In the genomic region with DNA sequence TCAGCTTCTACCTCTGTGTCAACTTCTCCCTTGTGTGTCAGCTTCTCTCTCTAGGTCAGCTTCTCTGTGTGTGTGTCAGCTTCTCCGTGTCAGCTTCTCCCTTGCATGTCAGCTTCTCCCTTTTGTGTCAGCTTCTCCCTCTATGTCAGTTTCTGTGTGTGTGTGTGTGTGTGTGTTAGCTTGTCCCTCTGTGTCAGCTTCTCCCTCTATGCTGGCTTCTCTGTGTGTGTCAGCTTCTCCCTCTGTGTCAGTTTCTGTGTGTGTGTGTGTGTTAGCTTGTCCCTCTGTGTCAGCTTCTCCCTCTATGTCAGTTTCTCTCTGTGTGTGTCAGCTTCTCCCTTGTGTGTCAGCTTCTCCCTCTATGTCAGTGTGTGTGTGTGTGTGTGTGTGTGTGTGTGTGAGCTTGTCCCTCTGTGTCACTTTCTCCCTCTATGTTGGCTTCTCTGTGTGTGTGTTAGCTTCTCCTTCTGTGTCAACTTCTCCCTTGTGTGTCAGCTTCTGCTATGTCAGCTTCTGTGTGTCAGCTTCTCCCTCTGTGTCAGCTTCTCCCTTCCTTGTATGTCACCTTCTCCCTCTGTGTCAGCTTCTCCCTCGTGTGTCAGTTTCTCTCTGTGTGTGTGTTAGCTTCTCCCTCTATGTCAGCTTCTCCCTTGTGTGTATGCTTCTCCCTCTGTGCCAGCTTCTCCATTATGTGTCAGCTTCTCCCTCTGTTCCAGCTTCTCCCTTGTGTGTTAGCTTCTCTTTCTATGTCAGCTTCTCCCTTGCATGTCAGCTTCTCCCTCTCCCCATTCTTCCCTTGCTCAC, we compare ENCODE assay signal across 19 cellular contexts. TPM values are rescaled to one million over a fixed set of nuclear protein-coding genes. Genes with fewer than 3 reads are reported as not detected.
"Had no signal": no experiment of that assay in that cellular context is flagged by ENCODE, and none has a peak within 500 bp of the region (broad histone marks: within the 10 kb centered on the region; RNA-seq: fewer than 3 reads in every experiment).

No MANE protein-coding gene starts in this region.

- H3K4me1 Mint-ChIP-seq: neural crest cell had no signal

- H3K4me3 ChIP-seq: cardiac muscle cell, lung had no signal

- H3K27ac ChIP-seq: cardiac muscle cell, foreskin keratinocyte, WERI-Rb-1 had no signal

- H3K27me3 ChIP-seq: cardiac muscle cell had no signal

- DNase-seq: activated CD4-positive, alpha-beta T cell treated with anti-CD3 and anti-CD28 coated beads for 1 hour; activated CD4-positive, alpha-beta T cell treated with anti-CD3 and anti-CD28 coated beads, Interleukin-2, amount 50 U/mL, for 48 hours; activated naive CD8-positive, alpha-beta T cell treated with anti-CD3 and anti-CD28 coated beads for 36 hours; amniotic stem cell; effector memory CD8-positive, alpha-beta T cell; foreskin keratinocyte; head of caudate nucleus; stimulated activated naive B cell treated with anti-CD40 and anti-IgM and Interleukin-4, amounts not matched to agents 10 μg/mL and 1 μg/mL and 100 μg/mL, for 72 hours; SW 1271; WERI-Rb-1 had no signal

- H3K27ac Mint-ChIP-seq: activated naive CD8-positive, alpha-beta T cell treated with anti-CD3 and anti-CD28 coated beads for 36 hours; stimulated activated naive B cell treated with anti-CD40 and anti-IgM and Interleukin-4, amounts not matched to agents 10 μg/mL and 1 μg/mL and 100 μg/mL, for 72 hours had no signal

- H3K27me3 Mint-ChIP-seq: effector memory CD8-positive, alpha-beta T cell had no signal

- H3K36me3 ChIP-seq: cardiac muscle cell, WERI-Rb-1 had no signal

- ATAC-seq: effector memory CD8-positive, alpha-beta T cell; foreskin keratinocyte; stimulated activated naive B cell treated with anti-CD40 and anti-IgM and Interleukin-4, amounts not matched to agents 10 μg/mL and 1 μg/mL and 100 μg/mL, for 72 hours had no signal

- H3K4me3 Mint-ChIP-seq: activated naive CD8-positive, alpha-beta T cell treated with anti-CD3 and anti-CD28 coated beads for 36 hours; effector memory CD8-positive, alpha-beta T cell; neural crest cell; stimulated activated naive B cell treated with anti-CD40 and anti-IgM and Interleukin-4, amounts not matched to agents 10 μg/mL and 1 μg/mL and 100 μg/mL, for 72 hours had no signal

- H3K4me1 ChIP-seq: foreskin keratinocyte had no signal

RNA-seq across cellular contexts. Expression of a gene that starts 6.3 kb away (rescaled TPM):
- total RNA-seq: osteocyte had no signal
- polyA plus RNA-seq: fibroblast of lung had no signal

RNA-seq across cellular contexts. Expression of a gene that starts 6.7 kb away (rescaled TPM):
- total RNA-seq: activated naive CD8-positive, alpha-beta T cell treated with anti-CD3 and anti-CD28 coated beads for 36 hours; cardiac muscle cell; dermis microvascular lymphatic vessel endothelial cell; fibroblast of lung; foreskin keratinocyte; neural crest cell; osteocyte had no signal
- polyA plus RNA-seq: cardiac muscle cell, fibroblast of lung, foreskin keratinocyte, keratinocyte, lung had no signal

RNA-seq across cellular contexts. Expression of a gene that starts 40.4 kb away (rescaled TPM):
- total RNA-seq: activated naive CD8-positive, alpha-beta T cell treated with anti-CD3 and anti-CD28 coated beads for 36 hours; cardiac muscle cell; dermis microvascular lymphatic vessel endothelial cell; fibroblast of lung; lung; neural crest cell; osteocyte; sciatic nerve; T-helper 2 cell treated with Interferon-gamma antibody and Interleukin-4, amounts not matched to agents 100 ng/mL and 5 ng/mL, for 36 hours had no signal
- polyA plus RNA-seq: cardiac muscle cell, fibroblast of lung, lung had no signal
